8 cellular contexts compared by ENCODE assay signal in genomic region chr11:30585892-30586250, GRCh38. TPM values are rescaled to one million over a fixed set of nuclear protein-coding genes. Genes with fewer than 3 reads are reported as not detected.
DNase-seq lines count a peak whose midpoint lies in the region; ATAC-seq lines count a peak whose summit lies in the region.

No MANE protein-coding gene starts in this region.

- no peaks in the 10 kb centered on the region for H3K36me3 ChIP-seq in CD8-positive, alpha-beta memory T cell (ENCODE audit: insufficient read depth, low read length)
- no peaks in the 10 kb centered on the region for H3K36me3 ChIP-seq in HUES64 (ENCODE audit: insufficient read depth, low read length)
- no peaks in the 10 kb centered on the region for H3K36me3 ChIP-seq in duodenal mucosa (ENCODE audit: control insufficient read depth in 1 of 2, insufficient read depth in 2 of 2, low read length in 2 of 2)
- H3K36me3 ChIP-seq in urinary bladder (ENCODE audit: insufficient read depth) = no peaks in the 10 kb centered on the region

- no peaks in the 10 kb centered on the region for H3K27me3 ChIP-seq in CD8-positive, alpha-beta memory T cell (ENCODE audit: insufficient read depth, low read length, poor library complexity, severe bottlenecking)
- H3K27me3 ChIP-seq in HUES64 (ENCODE audit: insufficient read depth, low read length) (peaks cover 73% of the 10 kb centered on the region), duodenal mucosa (ENCODE audit: control insufficient read depth in 1 of 2, insufficient read depth in 2 of 2, low read length in 2 of 2) (peaks cover 26 to 49% of the 10 kb centered on the region in 2 donors), mononuclear cell (ENCODE audit: insufficient read depth, low read length) (peaks cover 57% of the 10 kb centered on the region)

- H3K4me1 ChIP-seq in CD8-positive, alpha-beta memory T cell (ENCODE audit: insufficient read depth, low read length) = no peaks in the 10 kb centered on the region
- H3K4me1 ChIP-seq in HUES64 (ENCODE audit: insufficient read depth, low read length) (peaks cover 10% of the 10 kb centered on the region), duodenal mucosa (ENCODE audit: control insufficient read depth in 1 of 2, insufficient read depth in 2 of 2, low read length in 2 of 2) (peaks cover 0 to 4% of the 10 kb centered on the region in 2 donors), mononuclear cell (ENCODE audit: insufficient read depth, low read length) (peaks cover 8% of the 10 kb centered on the region), urinary bladder (ENCODE audit: insufficient read depth) (no peaks in the 10 kb centered on the region)

- H3K9ac ChIP-seq in HUES64 (ENCODE audit: low read depth, low read length) (peak overlapping the region; percentile 42; the same call in 1 of the 2 replicates), duodenal mucosa (ENCODE audit: low read depth in 1 of 2, low read length in 2 of 2) (peak overlapping the region in 1 of 2 donors; percentile 25)

- peaks cover 3 to 10% (median 6%) of the 10 kb centered on the region in 3 donors for H3K4me1 Mint-ChIP-seq in CD8-positive, alpha-beta memory T cell

- no peak overlapping the region for H3K4me3 ChIP-seq in CD8-positive, alpha-beta memory T cell (ENCODE audit: low read length)
- peak overlapping the region; percentile 67 for H3K4me3 ChIP-seq in HUES64 (ENCODE audit: low read length)
- peak overlapping the region; percentile 56 to 58 for H3K4me3 ChIP-seq in duodenal mucosa (ENCODE audit: low read depth in 1 of 2, low read length in 2 of 2)
- peak overlapping the region; percentile 20 for H3K4me3 ChIP-seq in mononuclear cell (ENCODE audit: low read length)
- peak overlapping the region; percentile 81 for H3K4me3 ChIP-seq in urinary bladder (ENCODE audit: low read depth, low read length)

- H3K27ac Mint-ChIP-seq in CD8-positive, alpha-beta memory T cell = peak overlapping the region in 2 of 8 donors; percentile 35 to 52

- WGBS in HUES64 = under 1% methylated on average over 42 of the region's 42 CpGs
- under 1% methylated on average over 42 of the region's 42 CpGs for WGBS in urinary bladder

- CTCF ChIA-PET in CD8-positive, alpha-beta memory T cell (lab: Charles Lee) = no interaction called here

- peaks cover 0 to 6% (median 0%) of the 10 kb centered on the region in 5 donors for H3K9me3 Mint-ChIP-seq in CD8-positive, alpha-beta memory T cell

- H3K27ac ChIP-seq in CD8-positive, alpha-beta memory T cell (ENCODE audit: low read depth, low read length) = no peak overlapping the region
- peak overlapping the region; percentile 41; the same call in 1 of the 2 replicates for H3K27ac ChIP-seq in HUES64 (ENCODE audit: low read depth, low read length)
- H3K27ac ChIP-seq in duodenal mucosa (ENCODE audit: low read depth, low read length) = peak overlapping the region; percentile 20
- peak overlapping the region; percentile 32 for H3K27ac ChIP-seq in urinary bladder (ENCODE audit: low read depth)

- POLR2A ChIA-PET in CD8-positive, alpha-beta memory T cell (lab: Charles Lee) = no interaction called here

- H3K36me3 Mint-ChIP-seq in CD8-positive, alpha-beta memory T cell = peaks cover 0 to 2% (median 0%) of the 10 kb centered on the region in 3 donors

- peaks cover 19 to 48% of the 10 kb centered on the region in 2 donors for H3K27me3 Mint-ChIP-seq in CD8-positive, alpha-beta memory T cell

- ATAC-seq in GM19455 (IDR thresholded peaks at IDR 0.05; ENCODE audit: unreplicated experiment) = peak; percentile 31

- peak overlapping the region in 6 of 7 donors; percentile 54 to 86 (median 78) for H3K4me3 Mint-ChIP-seq in CD8-positive, alpha-beta memory T cell

- no peaks in the 10 kb centered on the region for H3K9me3 ChIP-seq in CD8-positive, alpha-beta memory T cell (ENCODE audit: low read length)
- no peaks in the 10 kb centered on the region for H3K9me3 ChIP-seq in HUES64 (ENCODE audit: insufficient read depth, low read depth, low read length)
- no peaks in the 10 kb centered on the region for H3K9me3 ChIP-seq in duodenal mucosa (ENCODE audit: control insufficient read depth in 1 of 2, low read length in 2 of 2)
- no peaks in the 10 kb centered on the region for H3K9me3 ChIP-seq in mononuclear cell (ENCODE audit: low read depth, low read length)

- no peak for DNase-seq in CD8-positive, alpha-beta memory T cell
- no peak for DNase-seq in SW 1271 (lab: John Stamatoyannopoulos, UW)
- DNase-seq in NCI-H226 = no peak

RNA-seq across cellular contexts. Expression of gene MPPED2, which starts 0.3 kb away (rescaled TPM):
- total RNA-seq in CD8-positive, alpha-beta memory T cell = not detected
- polyA plus RNA-seq in CD8-positive, alpha-beta memory T cell = 1.1 TPM
- 2.4 TPM for polyA plus RNA-seq in HUES64 (2013, experiment 1 of 2)
- 1.6 TPM for polyA plus RNA-seq in HUES64 (2013, experiment 2 of 2)
- total RNA-seq in mononuclear cell = 0.21 TPM
- 25.7 TPM for total RNA-seq in urinary bladder
- 3.0 TPM for polyA plus RNA-seq in urinary bladder

Comparison
In these comparisons a context has a peak if more than half of its experiments do, and no peak if none do; other contexts are left out.
1. RNA of gene MPPED2, which starts 0.3 kb away (total RNA-seq): 25.7 TPM in urinary bladder (single experiment); 0.21 TPM in mononuclear cell (single experiment) and not detected in CD8-positive, alpha-beta memory T cell; every median in the first group is over 10 times any median in the second.